1 cellular context compared by ENCODE assay signal in the genomic region with DNA sequence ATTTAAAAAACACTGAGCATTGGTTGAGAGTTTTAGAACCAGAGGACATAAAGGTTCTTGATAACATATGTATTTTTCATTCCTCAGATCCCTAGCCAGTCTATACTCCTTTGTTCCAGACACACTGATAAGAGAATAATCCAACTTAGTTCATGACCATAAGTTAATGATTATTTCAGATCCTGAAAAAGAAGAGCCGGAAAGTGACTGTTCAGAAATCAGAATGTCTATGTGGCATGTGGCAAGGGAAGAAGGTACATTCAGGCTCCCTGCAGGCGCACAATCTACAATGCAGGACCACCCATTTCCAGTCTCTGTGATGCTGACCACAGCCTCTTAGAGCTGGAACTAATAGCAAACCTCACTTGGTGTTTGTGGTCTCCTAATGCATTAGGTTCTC.
TF ChIP-seq lines count a peak whose summit lies in the region.

No MANE protein-coding gene starts in this region.

TF ChIP-seq in H1, 55 proteins besides CTCF, POLR2A, EP300 and RAD21 (continued from another document):
- TF ChIP-seq GABPA (IDR thresholded peaks at IDR 0.05; ENCODE audit: borderline replicate concordance, insufficient read depth, low read length) (no peak), SAP30 (IDR thresholded peaks at IDR 0.05; ENCODE audit: insufficient read depth, insufficient replicate concordance, low read length) (no peak), HDAC2 (IDR thresholded peaks at IDR 0.05; ENCODE audit: borderline replicate concordance in 1 of 2, low read depth in 2 of 2, low read length in 2 of 2) (no peak), SP1 (IDR thresholded peaks at IDR 0.05; ENCODE audit: low read depth, low read length) (no peak), ZNF274 (IDR thresholded peaks at IDR 0.05; ENCODE audit: borderline replicate concordance, extremely low read depth, low read length) (no peak), TAF7 (optimal IDR thresholded peaks at IDR 0.05; ENCODE audit: borderline replicate concordance, low read depth, low read length) (peak; percentile 53)
